15 cellular contexts compared by ENCODE assay signal in the genomic region with DNA sequence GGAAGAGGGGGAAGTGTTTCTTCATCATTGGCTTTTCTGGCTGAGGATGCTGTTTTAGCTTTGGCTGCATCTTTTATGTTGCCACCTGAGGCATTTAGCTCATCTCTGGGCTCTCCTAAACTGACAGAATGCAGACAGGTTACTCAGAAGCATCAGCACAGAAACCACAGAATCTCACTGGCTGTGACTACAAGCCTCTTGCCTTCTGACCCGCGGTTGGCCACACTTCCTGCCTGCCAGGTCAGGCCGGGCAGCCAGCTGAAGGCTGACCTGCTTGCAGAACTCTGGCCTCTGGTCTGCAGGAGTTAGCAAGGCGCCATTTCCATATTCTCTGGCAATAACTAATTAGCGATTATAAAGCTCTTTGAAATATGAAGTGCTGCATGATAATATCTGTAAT.
A peak's percentile ranks its signal among the peaks of the same experiment; 100 is the strongest.
DNase-seq lines count a peak whose midpoint lies in the region; ATAC-seq and TF ChIP-seq lines count a peak whose summit lies in the region.
"Had no signal": no experiment of that assay in that cellular context is flagged by ENCODE, and none has a peak within 500 bp of the region (broad histone marks: within the 10 kb centered on the region; RNA-seq: fewer than 3 reads in every experiment).

No MANE protein-coding gene starts in this region.

- no peak overlapping the region for H3K27ac Mint-ChIP-seq in activated naive CD8-positive, alpha-beta T cell treated with anti-CD3 and anti-CD28 coated beads, Interleukin-2, amount 50 U/mL, for 24 hours
- H3K27ac Mint-ChIP-seq in activated naive CD8-positive, alpha-beta T cell treated with anti-CD3 and anti-CD28 coated beads for 36 hours, result no peak overlapping the region
- no peak overlapping the region for H3K27ac Mint-ChIP-seq in neural progenitor cell

- H3K9ac ChIP-seq in KMS-11 (peak overlapping the region; percentile 12; the same call in 1 of the 2 replicates), neural progenitor cell (no peak overlapping the region)

- no peaks in the 10 kb centered on the region for H3K36me3 Mint-ChIP-seq in activated naive CD8-positive, alpha-beta T cell treated with anti-CD3 and anti-CD28 coated beads, Interleukin-2, amount 50 U/mL, for 24 hours (ENCODE audit: low read depth)
- H3K36me3 Mint-ChIP-seq in activated naive CD8-positive, alpha-beta T cell treated with anti-CD3 and anti-CD28 coated beads for 36 hours, result no peaks in the 10 kb centered on the region
- H3K36me3 Mint-ChIP-seq in neural progenitor cell, result no peaks in the 10 kb centered on the region

- DNase-seq in activated naive CD8-positive, alpha-beta T cell treated with anti-CD3 and anti-CD28 coated beads, Interleukin-2, amount 50 U/mL, for 24 hours, result no peak
- no peak for DNase-seq in activated naive CD8-positive, alpha-beta T cell treated with anti-CD3 and anti-CD28 coated beads for 36 hours
- DNase-seq in mucosa of gallbladder (ENCODE audit: low spot score), result no peak
- DNase-seq in neural progenitor cell (ENCODE audit: low spot score), result no peak
- DNase-seq: activated naive CD4-positive, alpha-beta T cell treated with anti-CD3 and anti-CD28 coated beads, Interleukin-2, amount 50 U/mL, for 16 hours; DMS53; NCI-H1048; NCI-H446; psoas muscle had no signal

- H3K9me3 ChIP-seq in neural progenitor cell (ENCODE audit: low read depth), result no peaks in the 10 kb centered on the region
- H3K9me3 ChIP-seq: psoas muscle had no signal

- H4K20me1 ChIP-seq in KMS-11 (ENCODE audit: insufficient read depth) (no peaks in the 10 kb centered on the region), neural progenitor cell (ENCODE audit: low read depth) (no peaks in the 10 kb centered on the region)

- H3K27me3 ChIP-seq in KMS-11 (ENCODE audit: insufficient read depth, low read depth) (no peaks in the 10 kb centered on the region), neural progenitor cell (peaks cover 14% of the 10 kb centered on the region)
- H3K27me3 ChIP-seq: cardiac muscle cell had no signal

- ATAC-seq in activated naive CD8-positive, alpha-beta T cell treated with anti-CD3 and anti-CD28 coated beads, Interleukin-2, amount 50 U/mL, for 24 hours, result peak; percentile 51
- ATAC-seq in GM21737 (IDR thresholded peaks at IDR 0.05; ENCODE audit: unreplicated experiment) (peak; percentile 64), HG03095 (IDR thresholded peaks at IDR 0.05; ENCODE audit: unreplicated experiment) (no peak), HG02852 (IDR thresholded peaks at IDR 0.05; ENCODE audit: unreplicated experiment) (no peak)
- ATAC-seq: Panc1, psoas muscle had no signal

- H3K27me3 Mint-ChIP-seq in activated naive CD8-positive, alpha-beta T cell treated with anti-CD3 and anti-CD28 coated beads, Interleukin-2, amount 50 U/mL, for 24 hours, result peaks cover 2% of the 10 kb centered on the region
- peaks cover 3% of the 10 kb centered on the region for H3K27me3 Mint-ChIP-seq in activated naive CD8-positive, alpha-beta T cell treated with anti-CD3 and anti-CD28 coated beads for 36 hours
- peaks cover 2% of the 10 kb centered on the region for H3K27me3 Mint-ChIP-seq in neural progenitor cell (ENCODE audit: insufficient read depth, low read depth)

- no peaks in the 10 kb centered on the region for H3K79me2 ChIP-seq in KMS-11 (ENCODE audit: insufficient read depth, low read depth)
- H3K79me2 ChIP-seq in neural progenitor cell (ENCODE audit: low read depth), result no peaks in the 10 kb centered on the region

- H3K27ac ChIP-seq in KMS-11, result peak overlapping the region; percentile 58; the same call in 1 of the 2 replicates
- H3K27ac ChIP-seq in neural progenitor cell, result no peak overlapping the region
- H3K27ac ChIP-seq: cardiac muscle cell, psoas muscle had no signal

- no peak overlapping the region for H3K4me3 Mint-ChIP-seq in activated naive CD8-positive, alpha-beta T cell treated with anti-CD3 and anti-CD28 coated beads, Interleukin-2, amount 50 U/mL, for 24 hours
- H3K4me3 Mint-ChIP-seq in activated naive CD8-positive, alpha-beta T cell treated with anti-CD3 and anti-CD28 coated beads for 36 hours, result no peak overlapping the region
- H3K4me3 Mint-ChIP-seq in neural progenitor cell, result no peak overlapping the region

- no peaks in the 10 kb centered on the region for H3K36me3 ChIP-seq in KMS-11 (ENCODE audit: insufficient read depth)
- no peaks in the 10 kb centered on the region for H3K36me3 ChIP-seq in neural progenitor cell
- H3K36me3 ChIP-seq: cardiac muscle cell had no signal

- peaks cover 30% of the 10 kb centered on the region for H3K4me1 Mint-ChIP-seq in activated naive CD8-positive, alpha-beta T cell treated with anti-CD3 and anti-CD28 coated beads, Interleukin-2, amount 50 U/mL, for 24 hours
- H3K4me1 Mint-ChIP-seq in activated naive CD8-positive, alpha-beta T cell treated with anti-CD3 and anti-CD28 coated beads for 36 hours, result peaks cover 2% of the 10 kb centered on the region
- no peaks in the 10 kb centered on the region for H3K4me1 Mint-ChIP-seq in neural progenitor cell

- H3F3A ChIP-seq in neural progenitor cell (ENCODE audit: low read depth), result no peaks in the 10 kb centered on the region

- TF ChIP-seq CTCF in KMS-11 (conservative IDR thresholded peaks at IDR 0.05; ENCODE audit: low read depth, low read length), result no peak
- no peak for TF ChIP-seq CTCF in neural progenitor cell (IDR thresholded peaks at IDR 0.05)

- H3K4me1 ChIP-seq in KMS-11 (ENCODE audit: low read depth, poor library complexity, severe bottlenecking), result peaks cover 74% of the 10 kb centered on the region
- no peaks in the 10 kb centered on the region for H3K4me1 ChIP-seq in neural progenitor cell
- H3K4me1 ChIP-seq: psoas muscle had no signal

- H3K4me3 ChIP-seq in KMS-11 (IDR thresholded peaks at IDR 0.05; ENCODE audit: insufficient read depth, low read depth, low read length) (no peak overlapping the region), neural progenitor cell (no peak overlapping the region)
- H3K4me3 ChIP-seq: cardiac muscle cell, psoas muscle had no signal

- H3K4me2 ChIP-seq in KMS-11, result peak overlapping the region; percentile 66
- no peak overlapping the region for H3K4me2 ChIP-seq in neural progenitor cell

- H2AFZ ChIP-seq in KMS-11 (ENCODE audit: low read depth) (peak overlapping the region; percentile 26), neural progenitor cell (replicated peaks) (no peak overlapping the region)

- H3K9me3 Mint-ChIP-seq in activated naive CD8-positive, alpha-beta T cell treated with anti-CD3 and anti-CD28 coated beads, Interleukin-2, amount 50 U/mL, for 24 hours, result no peaks in the 10 kb centered on the region
- no peaks in the 10 kb centered on the region for H3K9me3 Mint-ChIP-seq in activated naive CD8-positive, alpha-beta T cell treated with anti-CD3 and anti-CD28 coated beads for 36 hours
- peaks cover 9% of the 10 kb centered on the region for H3K9me3 Mint-ChIP-seq in neural progenitor cell

Comparison
In these comparisons a context has a peak if more than half of its experiments do, and no peak if none do; other contexts are left out.
1. ATAC-seq: peak in activated naive CD8-positive, alpha-beta T cell treated with anti-CD3 and anti-CD28 coated beads, Interleukin-2, amount 50 U/mL, for 24 hours (single experiment) and GM21737 (single experiment); none in HG03095 (single experiment) and HG02852 (single experiment).